ENCODE assay signal across 18 cellular contexts in genomic region chr4:16034010-16034829, GRCh38. TPM values are rescaled to one million over a fixed set of nuclear protein-coding genes. Genes with fewer than 3 reads are reported as not detected.
DNase-seq lines count a peak whose midpoint lies in the region; ATAC-seq and TF ChIP-seq lines count a peak whose summit lies in the region.
"Had no signal": no experiment of that assay in that cellular context is flagged by ENCODE, and none has a peak within 500 bp of the region (broad histone marks: within the 10 kb centered on the region; RNA-seq: fewer than 3 reads in every experiment).

No MANE protein-coding gene starts in this region.

- peaks cover 3 to 12% (median 7%) of the 10 kb centered on the region in 4 donors for H3K4me1 ChIP-seq in liver (ENCODE audit: control insufficient read depth in 4 of 4, insufficient read depth in 4 of 4, low read length in 3 of 4)
- H3K4me1 ChIP-seq: foreskin keratinocyte had no signal

- no peaks in the 10 kb centered on the region for H3K36me3 ChIP-seq in liver (ENCODE audit: control insufficient read depth in 4 of 4, insufficient read depth in 3 of 4, low read depth in 1 of 4, low read length in 3 of 4)
- H3K36me3 ChIP-seq: thyroid gland had no signal

- in situ Hi-C loops in ACHN (cut with HindIII; ENCODE audit: low pct_ligation_motif_present, low pct_unique_long_range_greater_than_20kb, low sequenced_read_pairs), result no loop called here

- ATAC-seq in activated CD4-positive, CD25-positive, alpha-beta regulatory T cell treated with anti-CD3 and anti-CD28 coated beads, Interleukin-2, amount 50 U/mL, for 24 hours, result no peak
- no peak for ATAC-seq in GM21619 (IDR thresholded peaks at IDR 0.05; ENCODE audit: unreplicated experiment)
- ATAC-seq: foreskin keratinocyte, GM12878 had no signal

- H3K9me3 ChIP-seq in liver (ENCODE audit: control insufficient read depth in 4 of 4, low read length in 3 of 4), result no peaks in the 10 kb centered on the region
- H3K9me3 ChIP-seq: thyroid gland had no signal

- DNase-seq in HT-29 (ENCODE audit: low spot score) (peak; percentile 52), coronary artery (ENCODE audit: low spot score) (no peak), ACHN (no peak)
- no peak for DNase-seq in stimulated activated CD4-positive, alpha-beta T cell treated with anti-CD3 and anti-CD28 coated beads, Interleukin-2, amount 100 ng/mL, for 24 hours
- DNase-seq: activated naive CD4-positive, alpha-beta T cell treated with anti-CD3 and anti-CD28 coated beads, Interleukin-2, amount 50 U/mL, for 16 hours; DMS79; foreskin keratinocyte; islet precursor cell; NCI-H2029 treated with DMSO at 0.1 percent for 48 hours; nephron progenitor cell; SHP77 treated with DMSO at 0.1 percent for 48 hours; thyroid gland had no signal

- TF ChIP-seq CTCF in 22Rv1 (IDR thresholded peaks at IDR 0.05), result no peak
- no peak for TF ChIP-seq CTCF in coronary artery (IDR thresholded peaks at IDR 0.05)
- TF ChIP-seq CTCF in liver (IDR thresholded peaks at IDR 0.05; ENCODE audit: low read depth, low read length, missing input control), result no peak

- WGBS in liver, result 47% methylated on average over 11 of the region's 11 CpGs

- H3K27ac ChIP-seq in 22Rv1 (peak overlapping the region; percentile 70), coronary artery (peak overlapping the region; percentile 54 to 79), liver (ENCODE audit: low read depth in 1 of 2, low read length in 2 of 2) (no peak overlapping the region)
- H3K27ac ChIP-seq: foreskin keratinocyte, KMS-11 had no signal

- peak overlapping the region; percentile 23 for H3K4me3 ChIP-seq in coronary artery
- H3K4me3 ChIP-seq in liver (ENCODE audit: low read depth in 1 of 3, low read length in 3 of 3), result no peak overlapping the region
- H3K4me3 ChIP-seq: GM12878, thyroid gland had no signal

- no peak overlapping the region for H3K9ac ChIP-seq in liver (ENCODE audit: low read depth in 1 of 2, low read length in 2 of 2)
- H3K9ac ChIP-seq: KMS-11 had no signal

- H3K27me3 ChIP-seq in liver (ENCODE audit: control insufficient read depth in 4 of 4, insufficient read depth in 4 of 4, low read length in 3 of 4), result no peaks in the 10 kb centered on the region
- H3K27me3 ChIP-seq: thyroid gland had no signal

- peak in 1 of 2 donors; percentile 9 for TF ChIP-seq RAD21 in liver (IDR thresholded peaks at IDR 0.05)

TF ChIP-seq in liver, 16 proteins besides CTCF, POLR2A, EP300 and RAD21:
- TF ChIP-seq EGR1 (IDR thresholded peaks at IDR 0.05; ENCODE audit: low read depth in 2 of 2), result no peak
- TF ChIP-seq FOXA1 (IDR thresholded peaks at IDR 0.05), result no peak
- TF ChIP-seq RXRA (IDR thresholded peaks at IDR 0.05), result peak in 1 of 2 donors; percentile 35
- no peak for TF ChIP-seq HNF4G (IDR thresholded peaks at IDR 0.05)
- TF ChIP-seq JUND (IDR thresholded peaks at IDR 0.05), result peak; percentile 42 to 44
- TF ChIP-seq FOXA2 (IDR thresholded peaks at IDR 0.05), result no peak
- TF ChIP-seq ATF3 (IDR thresholded peaks at IDR 0.05), result no peak
- TF ChIP-seq MAX (IDR thresholded peaks at IDR 0.05), result no peak
- no peak for TF ChIP-seq SP1 (IDR thresholded peaks at IDR 0.05)
- no peak for TF ChIP-seq REST (IDR thresholded peaks at IDR 0.05)
- TF ChIP-seq ZBTB33 (IDR thresholded peaks at IDR 0.05), result no peak
- TF ChIP-seq YY1 (IDR thresholded peaks at IDR 0.05), result peak; percentile 32
- no peak for TF ChIP-seq NR2F2 (IDR thresholded peaks at IDR 0.05)
- no peak for TF ChIP-seq GABPA (IDR thresholded peaks at IDR 0.05 in 1 of 2, conservative IDR thresholded peaks at IDR 0.05 in 1 of 2)
- peak; percentile 42 to 47 for TF ChIP-seq HNF4A (conservative IDR thresholded peaks at IDR 0.05)
- no peak for TF ChIP-seq TAF1 (conservative IDR thresholded peaks at IDR 0.05)

RNA-seq across cellular contexts. Expression of gene PROM1, which starts 49.6 kb away (rescaled TPM):
- total RNA-seq in HT-29 (2014; rRNA removed; shearing (Covaris generic)), result 54.3 and 61.7 TPM in 2 replicates
- total RNA-seq in liver, result 1 to 10 TPM; 3.8 to 5.2 TPM
- 1 to 10 TPM; 1.2 to 3.6 TPM for polyA plus RNA-seq in liver
- total RNA-seq: foreskin keratinocyte had no signal
- polyA plus RNA-seq: foreskin keratinocyte had no signal

Comparison
In these comparisons a context has a peak if more than half of its experiments do, and no peak if none do; other contexts are left out.
1. H3K27ac ChIP-seq: peak in 22Rv1 (single experiment) and coronary artery (2 of 2); none in liver (0 of 2).